ENCODE assay signal across 8 cellular contexts in the genomic region with DNA sequence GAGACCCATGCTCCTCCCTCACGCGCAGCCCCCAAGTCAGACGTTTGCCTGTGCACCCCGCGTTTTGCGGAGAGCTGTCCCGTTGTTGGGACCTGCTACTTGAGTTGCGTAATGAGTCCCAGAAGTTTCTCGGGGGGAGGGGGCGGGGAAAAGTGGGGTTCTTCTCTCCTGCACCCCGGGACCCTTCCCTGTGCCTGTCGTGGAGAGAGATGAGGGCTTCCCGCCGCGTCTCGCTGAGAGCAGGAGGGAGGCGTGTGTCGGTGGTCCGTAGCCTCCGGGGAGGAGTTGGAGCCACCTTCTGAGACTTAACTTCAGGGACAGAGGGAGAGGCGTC. TPM values are rescaled to one million over a fixed set of nuclear protein-coding genes. Genes with fewer than 3 reads are reported as not detected.
DNase-seq lines count a peak whose midpoint lies in the region; ATAC-seq and TF ChIP-seq lines count a peak whose summit lies in the region.

No MANE protein-coding gene starts in this region.

- peaks cover 58% of the 10 kb centered on the region for H3K4me1 ChIP-seq in DND-41 (ENCODE audit: insufficient read depth, low read length)

- peak overlapping the region; percentile 93 for H3K4me3 Mint-ChIP-seq in activated T-helper 2 cell treated with anti-CD3 and anti-CD28 coated beads, Interferon-gamma antibody, Interleukin-2, Interleukin-4, amounts not matched to agents 10 μg/mL and 5 μg/mL and 100 μg/mL, durations not matched to agents 14 hours and 24 hours and 36 hours (ENCODE audit: low read depth)

- DNase-seq in DND-41 (no peak), left cardiac atrium (peak; percentile 51), sciatic nerve (ENCODE audit: low spot score) (no peak), KG1 (lab: John Stamatoyannopoulos, UW) (no peak), DMS 273 (lab: John Stamatoyannopoulos, UW; ENCODE audit: unreplicated experiment) (no peak)
- DNase-seq in activated T-helper 2 cell treated with anti-CD3 and anti-CD28 coated beads, Interferon-gamma antibody, Interleukin-2, Interleukin-4, amounts not matched to agents 10 μg/mL and 5 μg/mL and 100 μg/mL, durations not matched to agents 14 hours and 24 hours and 36 hours (ENCODE audit: low spot score), result no peak

- H3K27ac Mint-ChIP-seq in activated T-helper 2 cell treated with anti-CD3 and anti-CD28 coated beads, Interferon-gamma antibody, Interleukin-2, Interleukin-4, amounts not matched to agents 10 μg/mL and 5 μg/mL and 100 μg/mL, durations not matched to agents 14 hours and 24 hours and 36 hours, result peak overlapping the region; percentile 96

- peak; percentile 37; the same call in 2 of the 3 replicates for ATAC-seq in DND-41 (ENCODE audit: insufficient read depth, low read depth)
- ATAC-seq in HG03432 (IDR thresholded peaks at IDR 0.05; ENCODE audit: unreplicated experiment), result peak; percentile 0
- peak; percentile 5 to 20 for ATAC-seq in left cardiac atrium
- peak; percentile 21 for ATAC-seq in sciatic nerve
- ATAC-seq in GM19351 (IDR thresholded peaks at IDR 0.05; ENCODE audit: unreplicated experiment), result no peak

- H3K9me3 Mint-ChIP-seq in activated T-helper 2 cell treated with anti-CD3 and anti-CD28 coated beads, Interferon-gamma antibody, Interleukin-2, Interleukin-4, amounts not matched to agents 10 μg/mL and 5 μg/mL and 100 μg/mL, durations not matched to agents 14 hours and 24 hours and 36 hours, result no peaks in the 10 kb centered on the region

- no peaks in the 10 kb centered on the region for H3K36me3 Mint-ChIP-seq in activated T-helper 2 cell treated with anti-CD3 and anti-CD28 coated beads, Interferon-gamma antibody, Interleukin-2, Interleukin-4, amounts not matched to agents 10 μg/mL and 5 μg/mL and 100 μg/mL, durations not matched to agents 14 hours and 24 hours and 36 hours (ENCODE audit: low read depth)

- intact Hi-C loops in activated T-helper 2 cell treated with anti-CD3 and anti-CD28 coated beads, Interferon-gamma antibody, Interleukin-2, Interleukin-4, amounts not matched to agents 10 μg/mL and 5 μg/mL and 100 μg/mL, durations not matched to agents 14 hours and 24 hours and 36 hours (cut with micrococcal nuclease), result loop anchor here (2.0 to 5.0 kb wide), 4 partner anchors 37 to 1347 kb away; partner anchors contain the start of gene PPM1K
- intact Hi-C loops in left cardiac atrium (cut with DNase I) (loop anchor here (5.0 kb wide), 2 partner anchors 72 to 162 kb away; no protein-coding TSS in a partner anchor), sciatic nerve (cut with DNase I) (loop anchor here (10.0 kb wide), 1 partner anchor 69 kb away; no protein-coding TSS in a partner anchor)

- no peaks in the 10 kb centered on the region; the same call in 1 of the 2 replicates for H3K36me3 ChIP-seq in DND-41 (ENCODE audit: insufficient read depth, low read length)

- H3K4me3 ChIP-seq in DND-41 (ENCODE audit: low read depth in 1 of 2, low read length in 2 of 2), result peak overlapping the region; percentile 77 to 80

- H3K9ac ChIP-seq in DND-41 (ENCODE audit: low read depth, low read length), result peak overlapping the region; percentile 94

- peaks cover 54% of the 10 kb centered on the region for H3K4me1 Mint-ChIP-seq in activated T-helper 2 cell treated with anti-CD3 and anti-CD28 coated beads, Interferon-gamma antibody, Interleukin-2, Interleukin-4, amounts not matched to agents 10 μg/mL and 5 μg/mL and 100 μg/mL, durations not matched to agents 14 hours and 24 hours and 36 hours (ENCODE audit: low read depth)

- no peaks in the 10 kb centered on the region for H3K27me3 Mint-ChIP-seq in activated T-helper 2 cell treated with anti-CD3 and anti-CD28 coated beads, Interferon-gamma antibody, Interleukin-2, Interleukin-4, amounts not matched to agents 10 μg/mL and 5 μg/mL and 100 μg/mL, durations not matched to agents 14 hours and 24 hours and 36 hours (ENCODE audit: low read depth)

- H3K27ac ChIP-seq in DND-41 (ENCODE audit: low read length), result peak overlapping the region; percentile 90

- no peaks in the 10 kb centered on the region for H3K9me3 ChIP-seq in DND-41 (ENCODE audit: insufficient read depth, low read length, severe bottlenecking)

- peak overlapping the region; percentile 88 for H2AFZ ChIP-seq in DND-41 (ENCODE audit: low read depth, low read length)

- H3K27me3 ChIP-seq in DND-41 (ENCODE audit: insufficient read depth, low read length, poor library complexity), result no peaks in the 10 kb centered on the region

- no peak for TF ChIP-seq CTCF in DND-41 (IDR thresholded peaks at IDR 0.05; ENCODE audit: borderline replicate concordance, extremely low read depth, low read length, poor library complexity, severe bottlenecking)

- H3K79me2 ChIP-seq in DND-41 (ENCODE audit: insufficient read depth, low read length), result peaks cover 63% of the 10 kb centered on the region

- peak overlapping the region; percentile 88 for H3K4me2 ChIP-seq in DND-41 (ENCODE audit: insufficient read depth, low read length)

- no peaks in the 10 kb centered on the region for H4K20me1 ChIP-seq in DND-41 (ENCODE audit: insufficient read depth, low read length)

RNA-seq across cellular contexts. Expression of gene AFF1, which starts 0.7 kb away (rescaled TPM):
- total RNA-seq in activated T-helper 2 cell treated with anti-CD3 and anti-CD28 coated beads, Interferon-gamma antibody, Interleukin-2, Interleukin-4, amounts not matched to agents 10 μg/mL and 5 μg/mL and 100 μg/mL, durations not matched to agents 14 hours and 24 hours and 36 hours, result 60.4 and 63.0 TPM in 2 replicates
- total RNA-seq in left cardiac atrium (10 to 100 TPM; 68.1 to 78.4 TPM), sciatic nerve (121 TPM)

RNA-seq across cellular contexts. Expression of gene C4orf36, which starts 43.2 kb away (rescaled TPM):
- not detected in 2 replicates for total RNA-seq in activated T-helper 2 cell treated with anti-CD3 and anti-CD28 coated beads, Interferon-gamma antibody, Interleukin-2, Interleukin-4, amounts not matched to agents 10 μg/mL and 5 μg/mL and 100 μg/mL, durations not matched to agents 14 hours and 24 hours and 36 hours
- total RNA-seq in left cardiac atrium (under 1 TPM in 1 of 2 donors, not detected in 1; 0.44 TPM), sciatic nerve (0.49 TPM)
